ENCODE assay signal across 25 cellular contexts in the genomic region with DNA sequence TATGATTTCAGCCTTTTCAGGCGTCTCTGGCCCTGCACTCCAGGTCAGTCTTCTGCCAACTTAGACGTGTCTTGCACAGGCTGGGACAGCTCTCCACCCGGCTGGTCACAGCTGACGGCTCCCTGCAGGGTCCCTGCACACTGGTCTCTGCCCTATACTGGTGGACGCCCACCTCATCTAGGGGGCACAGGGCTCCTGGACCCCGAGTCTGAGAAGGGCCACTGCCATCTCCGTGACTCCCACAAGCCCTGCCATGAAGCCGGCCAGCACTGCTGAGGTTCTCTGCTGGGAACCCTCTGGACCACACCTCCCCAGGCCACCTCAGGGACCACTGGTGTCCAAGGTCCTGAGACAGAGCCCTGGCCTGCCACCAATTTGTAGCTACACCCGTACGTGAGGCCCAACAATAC.
"Had no signal": no experiment of that assay in that cellular context is flagged by ENCODE, and none has a peak within 500 bp of the region (broad histone marks: within the 10 kb centered on the region; RNA-seq: fewer than 3 reads in every experiment).

No MANE protein-coding gene starts in this region.

- H3K36me3 Mint-ChIP-seq: activated naive CD8-positive, alpha-beta T cell treated with anti-CD3 and anti-CD28 coated beads, Interleukin-2, amount 10 ng/mL, durations not matched to agents 7 days and 5 days; natural killer cell had no signal

- H3K4me3 ChIP-seq: cardiac muscle cell, ovary, psoas muscle, right lobe of liver, testis had no signal

- H3K9me3 ChIP-seq: ovary, psoas muscle, right lobe of liver, testis had no signal

- ATAC-seq: activated T-cell treated with anti-CD3 and anti-CD28 coated beads, Interleukin-2, amount 50 U/mL, for 72 hours; psoas muscle; stimulated activated naive B cell treated with anti-CD40 and anti-IgM and Interleukin-4, amounts not matched to agents 10 μg/mL and 1 μg/mL and 100 μg/mL, for 72 hours had no signal

- H3K27ac Mint-ChIP-seq: activated naive CD4-positive, alpha-beta T cell treated with anti-CD3 and anti-CD28 coated beads for 36 hours; activated naive CD8-positive, alpha-beta T cell treated with anti-CD3 and anti-CD28 coated beads, Interleukin-2, amount 10 ng/mL, durations not matched to agents 7 days and 5 days; activated T-cell treated with anti-CD3 and anti-CD28 coated beads, Interleukin-2, amount 50 U/mL, for 72 hours; natural killer cell; stimulated activated naive B cell treated with anti-CD40 and anti-IgM and Interleukin-4, amounts not matched to agents 10 μg/mL and 1 μg/mL and 100 μg/mL, for 72 hours; T-helper 1 cell treated with Interleukin-12 subunit alpha and Interleukin-12 subunit beta and Interleukin-4 antibody, amounts not matched to agents 30 μg/mL and 1 μg/mL, for 36 hours had no signal

- H3K27me3 ChIP-seq: cardiac muscle cell, ovary, right lobe of liver, testis had no signal

- H3K27me3 Mint-ChIP-seq: activated naive CD8-positive, alpha-beta T cell treated with anti-CD3 and anti-CD28 coated beads, Interleukin-2, amount 10 ng/mL, durations not matched to agents 7 days and 5 days; stimulated activated naive B cell treated with anti-CD40 and anti-IgM and Interleukin-4, amounts not matched to agents 10 μg/mL and 1 μg/mL and 100 μg/mL, for 72 hours had no signal

- H3K9me3 Mint-ChIP-seq: activated naive CD4-positive, alpha-beta T cell treated with anti-CD3 and anti-CD28 coated beads for 36 hours; activated naive CD8-positive, alpha-beta T cell treated with anti-CD3 and anti-CD28 coated beads, Interleukin-2, amount 10 ng/mL, durations not matched to agents 7 days and 5 days; activated T-cell treated with anti-CD3 and anti-CD28 coated beads, Interleukin-2, amount 50 U/mL, for 72 hours; natural killer cell; stimulated activated naive B cell treated with anti-CD40 and anti-IgM and Interleukin-4, amounts not matched to agents 10 μg/mL and 1 μg/mL and 100 μg/mL, for 72 hours; T-helper 1 cell treated with Interleukin-12 subunit alpha and Interleukin-12 subunit beta and Interleukin-4 antibody, amounts not matched to agents 30 μg/mL and 1 μg/mL, for 36 hours had no signal

- H3K4me1 Mint-ChIP-seq: activated naive CD8-positive, alpha-beta T cell treated with anti-CD3 and anti-CD28 coated beads, Interleukin-2, amount 10 ng/mL, durations not matched to agents 7 days and 5 days; natural killer cell had no signal

- DNase-seq: activated CD4-positive, alpha-beta T cell treated with anti-CD3 and anti-CD28 coated beads for 4 hours; activated CD4-positive, alpha-beta T cell treated with anti-CD3 and anti-CD28 coated beads, Interleukin-2, amount 50 U/mL, for 48 hours; activated CD4-positive, CD25-positive, alpha-beta regulatory T cell; activated CD8-positive, alpha-beta memory T cell treated with anti-CD3 and anti-CD28 coated beads, Interleukin-2, amount 50 U/mL, for 48 hours; activated effector memory CD4-positive, alpha-beta T cell treated with Interleukin-2 at 50 U/mL for 16 hours; activated naive CD4-positive, alpha-beta T cell treated with anti-CD3 and anti-CD28 coated beads for 36 hours; activated naive CD8-positive, alpha-beta T cell treated with anti-CD3 and anti-CD28 coated beads, Interleukin-2, amount 10 ng/mL, durations not matched to agents 7 days and 5 days; activated T-cell treated with anti-CD3 and anti-CD28 coated beads, Interleukin-2, amount 50 U/mL, for 72 hours; amniotic stem cell; effector CD4-positive, alpha-beta T cell; foreskin fibroblast; hippocampal formation; kidney glomerular epithelial cell; midbrain; natural killer cell; ovary; psoas muscle; right lobe of liver; small intestine; stimulated activated CD4-positive, alpha-beta T cell treated with anti-CD3 and anti-CD28 coated beads, Interleukin-2, amount 100 ng/mL, for 24 hours; stimulated activated naive B cell treated with anti-CD40 and anti-IgM and Interleukin-4, amounts not matched to agents 10 μg/mL and 1 μg/mL and 100 μg/mL, for 72 hours; trophoblast cell had no signal

- H3K27ac ChIP-seq: cardiac muscle cell, ovary, psoas muscle, right lobe of liver had no signal

- H3K36me3 ChIP-seq: ovary had no signal

- H3K4me3 Mint-ChIP-seq: activated naive CD4-positive, alpha-beta T cell treated with anti-CD3 and anti-CD28 coated beads for 36 hours; activated naive CD8-positive, alpha-beta T cell treated with anti-CD3 and anti-CD28 coated beads, Interleukin-2, amount 10 ng/mL, durations not matched to agents 7 days and 5 days; activated T-cell treated with anti-CD3 and anti-CD28 coated beads, Interleukin-2, amount 50 U/mL, for 72 hours; natural killer cell; stimulated activated naive B cell treated with anti-CD40 and anti-IgM and Interleukin-4, amounts not matched to agents 10 μg/mL and 1 μg/mL and 100 μg/mL, for 72 hours; T-helper 1 cell treated with Interleukin-12 subunit alpha and Interleukin-12 subunit beta and Interleukin-4 antibody, amounts not matched to agents 30 μg/mL and 1 μg/mL, for 36 hours had no signal

- H3K4me1 ChIP-seq: psoas muscle, right lobe of liver had no signal
